11 cellular contexts compared by ENCODE assay signal in genomic region chr9:79221084-79221483, GRCh38.
DNase-seq lines count a peak whose midpoint lies in the region; ATAC-seq and TF ChIP-seq lines count a peak whose summit lies in the region.
"Had no signal": no experiment of that assay in that cellular context is flagged by ENCODE, and none has a peak within 500 bp of the region (broad histone marks: within the 10 kb centered on the region; RNA-seq: fewer than 3 reads in every experiment).

No MANE protein-coding gene starts in this region.

- H3K14ac ChIP-seq in mesenchymal stem cell (ENCODE audit: low read length in 2 of 2), result no peak overlapping the region

- H3K4ac ChIP-seq in mesenchymal stem cell (ENCODE audit: low read depth in 1 of 2, low read length in 2 of 2), result no peak overlapping the region

- WGBS in mesenchymal stem cell, result 0% methylated on average over 1 of the region's 1 CpG
- 31 to 69% (median 47%) methylated on average over 1 of the region's 1 CpG for WGBS in spleen, 5 donors

- peak overlapping the region in 1 of 2 experiments; percentile 65 for H3K18ac ChIP-seq in mesenchymal stem cell (ENCODE audit: low read depth in 1 of 2, low read length in 2 of 2)

- DNase-seq in BJ (ENCODE audit: low read depth) (peak; percentile 87), M059J (ENCODE audit: low read depth) (peak; percentile 100), cardiac fibroblast (ENCODE audit: low read depth in 2 of 2) (peak; percentile 81 to 91), mesenchymal stem cell (peak; percentile 93), inferior parietal cortex (ENCODE audit: extremely low spot score) (no peak), spleen (no peak)
- no peak for DNase-seq in central memory CD4-positive, alpha-beta T cell
- DNase-seq: activated naive CD4-positive, alpha-beta T cell treated with Interleukin-2 at 50 U/mL for 16 hours; effector memory CD4-positive, alpha-beta T cell; Right ventricle myocardium superior had no signal

- no peak overlapping the region for H2BK15ac ChIP-seq in mesenchymal stem cell (ENCODE audit: low read depth, poor library complexity, severe bottlenecking)

- H2AFZ ChIP-seq in mesenchymal stem cell (ENCODE audit: low read depth, low read length), result no peak overlapping the region

- H2BK12ac ChIP-seq in mesenchymal stem cell (ENCODE audit: low read length in 2 of 2), result no peak overlapping the region

- H3K36me3 ChIP-seq in BJ (ENCODE audit: control insufficient read depth, insufficient read depth, low read length) (no peaks in the 10 kb centered on the region), mesenchymal stem cell (ENCODE audit: control insufficient read depth in 1 of 2, insufficient read depth in 2 of 2, low read depth in 1 of 2, low read length in 2 of 2) (no peaks in the 10 kb centered on the region), spleen (no peaks in the 10 kb centered on the region)

- intact Hi-C loops in spleen (cut with DNase I; ENCODE audit: low total_unique reads), result no loop called here

- H3K79me1 ChIP-seq in mesenchymal stem cell (replicated peaks; ENCODE audit: low read length, poor library complexity, severe bottlenecking), result no peaks in the 10 kb centered on the region

- H3K4me2 ChIP-seq in mesenchymal stem cell (ENCODE audit: low read length, poor library complexity, severe bottlenecking), result no peak overlapping the region

- no peak for TF ChIP-seq POLR2A in spleen (IDR thresholded peaks at IDR 0.05)

- H3K4me3 ChIP-seq in BJ (ENCODE audit: low read depth, low read length) (no peak overlapping the region), cardiac fibroblast (replicated peaks in 1 of 2; ENCODE audit: low read depth in 2 of 2, low read length in 2 of 2) (no peak overlapping the region), mesenchymal stem cell (ENCODE audit: insufficient read depth in 1 of 2, low read depth in 1 of 2, low read length in 2 of 2) (no peak overlapping the region), spleen (no peak overlapping the region)

- H2BK5ac ChIP-seq in mesenchymal stem cell (ENCODE audit: low read depth, low read length, poor library complexity, severe bottlenecking), result no peak overlapping the region

- no peaks in the 10 kb centered on the region for H3K27me3 ChIP-seq in BJ (ENCODE audit: control insufficient read depth, insufficient read depth, low read length)
- H3K27me3 ChIP-seq in mesenchymal stem cell (ENCODE audit: control insufficient read depth in 1 of 2, insufficient read depth in 1 of 2, low read length in 2 of 2), result no peaks in the 10 kb centered on the region
- no peaks in the 10 kb centered on the region for H3K27me3 ChIP-seq in spleen (replicated peaks in 1 of 7)

- H3K23ac ChIP-seq in mesenchymal stem cell (ENCODE audit: low read length in 2 of 2), result no peak overlapping the region

- H3K9ac ChIP-seq in mesenchymal stem cell (ENCODE audit: low read length), result no peak overlapping the region

- CTCF ChIA-PET in BJ (lab: Yijun Ruan, JAX), result interaction anchor here (0.6 kb wide), 2 partner anchors 52 to 327 kb away, joined by 3 to 4 read pairs; no protein-coding TSS in a partner anchor

- no peak overlapping the region for H2BK120ac ChIP-seq in mesenchymal stem cell (ENCODE audit: low read depth, low read length)

- H2AK5ac ChIP-seq in mesenchymal stem cell (ENCODE audit: low read length, severe bottlenecking), result no peak overlapping the region

- POLR2A ChIA-PET in BJ (lab: Charles Lee), result no interaction called here

- TF ChIP-seq CTCF in BJ (IDR thresholded peaks at IDR 0.05; ENCODE audit: insufficient read depth, low read depth, low read length), result no peak
- no peak for TF ChIP-seq CTCF in cardiac fibroblast (IDR thresholded peaks at IDR 0.05; ENCODE audit: low read depth, low read length)
- TF ChIP-seq CTCF in spleen (IDR thresholded peaks at IDR 0.05 in 8 of 11, conservative IDR thresholded peaks at IDR 0.05 in 3 of 11), result no peak

- H3K4me1 ChIP-seq in mesenchymal stem cell (ENCODE audit: control insufficient read depth, insufficient read depth, low read depth, low read length) (no peaks in the 10 kb centered on the region), spleen (no peaks in the 10 kb centered on the region)

- H4K91ac ChIP-seq in mesenchymal stem cell (ENCODE audit: low read length), result no peak overlapping the region

- H3K9me3 ChIP-seq in mesenchymal stem cell (ENCODE audit: control insufficient read depth, low read length) (no peaks in the 10 kb centered on the region), spleen (no peaks in the 10 kb centered on the region)

- no peak for ATAC-seq in GM19463 (IDR thresholded peaks at IDR 0.05; ENCODE audit: unreplicated experiment)

- H3K27ac ChIP-seq in mesenchymal stem cell (ENCODE audit: low read length, poor library complexity, severe bottlenecking), result peak overlapping the region; percentile 65
- H3K27ac ChIP-seq in spleen, result no peak overlapping the region

- H4K8ac ChIP-seq in mesenchymal stem cell (ENCODE audit: low read length), result no peak overlapping the region

Comparison
In these comparisons a context has a peak if more than half of its experiments do, and no peak if none do; other contexts are left out.
1. DNase-seq: peak in BJ (single experiment), M059J (single experiment), cardiac fibroblast (2 of 2) and mesenchymal stem cell (single experiment); none in inferior parietal cortex (single experiment), spleen (single experiment) and central memory CD4-positive, alpha-beta T cell (single experiment).